Comparison of ENCODE assay signal across 14 cellular contexts in genomic region chr1:181661569-181661968, GRCh38.
"Had no signal": no experiment of that assay in that cellular context is flagged by ENCODE, and none has a peak within 500 bp of the region (broad histone marks: within the 10 kb centered on the region; RNA-seq: fewer than 3 reads in every experiment).

No MANE protein-coding gene starts in this region.

- ATAC-seq: heart left ventricle, psoas muscle had no signal

- DNase-seq: activated CD4-positive, alpha-beta T cell treated with anti-CD3 and anti-CD28 coated beads, Interleukin-2, amount 50 U/mL, for 48 hours; activated naive CD4-positive, alpha-beta T cell treated with anti-CD3 and anti-CD28 coated beads, Interleukin-2, amount 10 ng/mL, durations not matched to agents 7 days and 5 days; dorsolateral prefrontal cortex; endodermal cell; heart left ventricle; immature natural killer cell; psoas muscle; right lobe of liver; stimulated activated CD4-positive, alpha-beta T cell treated with anti-CD3 and anti-CD28 coated beads, Interleukin-4, amount 100 ng/mL, for 4 hours; stimulated activated CD8-positive, alpha-beta memory T cell treated with anti-CD3 and anti-CD28 coated beads, Interleukin-4, amount 100 ng/mL, for 48 hours; stimulated activated naive CD4-positive, alpha-beta T cell treated with Interleukin-2 at 50 U/mL for 16 hours; substantia nigra had no signal

- FAIRE-seq: astrocyte, frontal cortex had no signal
